Comparison of ENCODE assay signal across 19 cellular contexts in the genomic region with DNA sequence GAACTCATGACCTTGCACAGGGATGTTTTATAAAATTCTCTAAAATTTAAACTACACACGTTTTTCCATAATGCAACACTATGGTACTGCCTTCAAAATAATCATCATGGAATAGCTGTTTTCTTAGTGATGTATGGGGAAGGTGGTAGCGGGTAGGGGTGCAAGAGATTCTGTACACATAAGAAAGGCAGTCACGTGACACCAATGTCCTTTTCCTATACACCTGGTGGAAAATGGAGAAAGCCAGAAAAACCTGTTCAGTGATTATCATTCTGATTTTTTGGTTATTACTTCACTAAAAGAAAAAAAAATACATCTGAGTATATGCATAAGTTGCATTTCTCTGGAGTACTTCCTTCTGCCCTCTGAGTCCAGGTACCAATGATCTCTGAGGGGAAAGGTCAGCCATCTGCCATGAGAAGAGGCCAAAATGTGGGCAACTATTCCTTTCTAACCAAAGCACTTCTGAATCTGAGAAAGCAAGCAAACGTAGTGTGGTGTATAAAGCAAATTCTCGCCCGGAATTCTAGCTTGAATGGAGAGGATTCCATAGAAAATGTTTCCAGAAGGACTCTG.
DNase-seq lines count a peak whose midpoint lies in the region; ATAC-seq, FAIRE-seq and TF ChIP-seq lines count a peak whose summit lies in the region.
"Had no signal": no experiment of that assay in that cellular context is flagged by ENCODE, and none has a peak within 500 bp of the region (broad histone marks: within the 10 kb centered on the region; RNA-seq: fewer than 3 reads in every experiment).

No MANE protein-coding gene starts in this region.

- intact Hi-C loops in left colon (cut with DNase I, micrococcal nuclease) = no loop called here
- intact Hi-C loops in activated CD8-positive, alpha-beta T cell treated with anti-CD3 and anti-CD28 coated beads for 36 hours (cut with micrococcal nuclease) = no loop called here

- no peaks in the 10 kb centered on the region for H3K9me3 Mint-ChIP-seq in H9
- H3K9me3 Mint-ChIP-seq in activated CD8-positive, alpha-beta T cell treated with anti-CD3 and anti-CD28 coated beads for 36 hours = no peaks in the 10 kb centered on the region
- no peaks in the 10 kb centered on the region for H3K9me3 Mint-ChIP-seq in progenitor cell of endocrine pancreas (ENCODE audit: low read depth)
- H3K9me3 Mint-ChIP-seq: HFFc6, memory B cell had no signal

- H3K4ac ChIP-seq in H9 (ENCODE audit: low read depth, low read length) = no peak overlapping the region

- H3K4me1 ChIP-seq in H9 (ENCODE audit: insufficient read depth, low read length) (peaks cover 11% of the 10 kb centered on the region; the same call in 1 of the 2 replicates), small intestine (ENCODE audit: control insufficient read depth in 2 of 2, insufficient read depth in 1 of 2, low read depth in 1 of 2, low read length in 1 of 2) (peaks cover 0 to 7% of the 10 kb centered on the region in 2 donors)

- H2BK20ac ChIP-seq in H9 (ENCODE audit: low read depth, low read length, poor library complexity, severe bottlenecking) = no peak overlapping the region

- peak overlapping the region; percentile 5 for H3K9ac ChIP-seq in H9 (ENCODE audit: extremely low read depth, insufficient read length, low read length)

- H3K27me3 ChIP-seq in H9 (ENCODE audit: insufficient read depth, low read length) (no peaks in the 10 kb centered on the region), WERI-Rb-1 (ENCODE audit: insufficient read depth, low read depth, severe bottlenecking) (no peaks in the 10 kb centered on the region), small intestine (ENCODE audit: control insufficient read depth in 2 of 2, insufficient read depth in 2 of 2, low read length in 2 of 2) (no peaks in the 10 kb centered on the region), H7 (ENCODE audit: control insufficient read depth, insufficient read depth, low read length) (no peaks in the 10 kb centered on the region)

- POLR2A ChIA-PET in activated CD8-positive, alpha-beta T cell treated with anti-CD3 and anti-CD28 coated beads for 36 hours (lab: Charles Lee) = interaction anchor here (1.0 kb wide), 1 partner anchor 24 kb away, joined by 3 read pairs; no protein-coding TSS in a partner anchor

- no peak overlapping the region for H4K8ac ChIP-seq in H9 (replicated peaks; ENCODE audit: insufficient read length, low read depth, low read length)

- H2BK12ac ChIP-seq in H9 (ENCODE audit: insufficient read length, low read depth, low read length) = no peak overlapping the region

- no peak overlapping the region for H2BK5ac ChIP-seq in H9 (ENCODE audit: insufficient read length, low read length)

- H3K14ac ChIP-seq in H9 (ENCODE audit: insufficient read depth, low read length) = no peak overlapping the region

- DNase-seq in H9 = no peak
- DNase-seq in WERI-Rb-1 = no peak
- no peak for DNase-seq in left colon
- DNase-seq in small intestine = peak; percentile 50
- no peak for DNase-seq in putamen (ENCODE audit: low spot score)
- no peak for DNase-seq in activated CD8-positive, alpha-beta T cell treated with anti-CD3 and anti-CD28 coated beads for 36 hours
- DNase-seq in H7 = no peak
- DNase-seq in progenitor cell of endocrine pancreas (ENCODE audit: low spot score, unreplicated experiment) = no peak
- DNase-seq: activated CD4-positive, CD25-positive, alpha-beta regulatory T cell; activated gamma-delta T cell; amniotic stem cell; HFFc6; NCI-H1048; stimulated activated CD4-positive, alpha-beta T cell treated with anti-CD3 and anti-CD28 coated beads, Interleukin-4, amount 100 ng/mL, for 24 hours; stimulated activated CD8-positive, alpha-beta memory T cell treated with anti-CD3 and anti-CD28 coated beads, Interleukin-4, amount 100 ng/mL, for 48 hours; T-helper 1 cell had no signal

- H3K27me3 Mint-ChIP-seq in H9 (ENCODE audit: low read depth) (no peaks in the 10 kb centered on the region), progenitor cell of endocrine pancreas (no peaks in the 10 kb centered on the region)
- H3K27me3 Mint-ChIP-seq in activated CD8-positive, alpha-beta T cell treated with anti-CD3 and anti-CD28 coated beads for 36 hours = no peaks in the 10 kb centered on the region
- H3K27me3 Mint-ChIP-seq: B cell, memory B cell had no signal

- no peaks in the 10 kb centered on the region; a peak in 1 of 7 replicates for H3K36me3 Mint-ChIP-seq in H9 (ENCODE audit: insufficient read depth in 1 of 3, low read depth in 3 of 3)
- peaks cover 3% of the 10 kb centered on the region for H3K36me3 Mint-ChIP-seq in activated CD8-positive, alpha-beta T cell treated with anti-CD3 and anti-CD28 coated beads for 36 hours (ENCODE audit: low read depth)
- H3K36me3 Mint-ChIP-seq in progenitor cell of endocrine pancreas (ENCODE audit: insufficient read depth) = peaks cover 3% of the 10 kb centered on the region

- H3K9me3 ChIP-seq in H9 (ENCODE audit: control insufficient read depth, low read depth, low read length) (no peaks in the 10 kb centered on the region), WERI-Rb-1 (ENCODE audit: severe bottlenecking) (no peaks in the 10 kb centered on the region), small intestine (ENCODE audit: control insufficient read depth, low read depth) (no peaks in the 10 kb centered on the region)
- H3K9me3 ChIP-seq: thoracic aorta had no signal

- H3K27ac Mint-ChIP-seq in H9 = no peak overlapping the region
- no peak overlapping the region for H3K27ac Mint-ChIP-seq in activated CD8-positive, alpha-beta T cell treated with anti-CD3 and anti-CD28 coated beads for 36 hours
- no peak overlapping the region for H3K27ac Mint-ChIP-seq in progenitor cell of endocrine pancreas
- H3K27ac Mint-ChIP-seq: B cell, HFFc6, memory B cell had no signal

- H3K18ac ChIP-seq in H9 (ENCODE audit: insufficient read length, low read depth, low read length) = no peak overlapping the region

- H2AK5ac ChIP-seq in H9 (ENCODE audit: insufficient read length, low read length) = no peak overlapping the region

- no peaks in the 10 kb centered on the region for H3K23me2 ChIP-seq in H9 (ENCODE audit: insufficient read length, low read depth, low read length, poor library complexity, severe bottlenecking)

- CTCF ChIA-PET in activated CD8-positive, alpha-beta T cell treated with anti-CD3 and anti-CD28 coated beads for 36 hours (lab: Charles Lee) = interaction anchor here (1.5 to 3.3 kb wide), 4 partner anchors 9 to 169 kb away, joined by 4 to 19 read pairs (median 11); no protein-coding TSS in a partner anchor

- H3K4me3 Mint-ChIP-seq in H9 (no peak overlapping the region), progenitor cell of endocrine pancreas (ENCODE audit: low read depth) (no peak overlapping the region)
- no peak overlapping the region for H3K4me3 Mint-ChIP-seq in activated CD8-positive, alpha-beta T cell treated with anti-CD3 and anti-CD28 coated beads for 36 hours
- H3K4me3 Mint-ChIP-seq: B cell, HFFc6, memory B cell had no signal

- H3T11ph ChIP-seq in H9 (ENCODE audit: low read length) = no peak overlapping the region

- peaks cover 34 to 37% of the 10 kb centered on the region in 2 experiments for H3K4me1 Mint-ChIP-seq in H9
- H3K4me1 Mint-ChIP-seq in activated CD8-positive, alpha-beta T cell treated with anti-CD3 and anti-CD28 coated beads for 36 hours (ENCODE audit: low read depth) = peaks cover 40% of the 10 kb centered on the region
- H3K4me1 Mint-ChIP-seq in progenitor cell of endocrine pancreas (ENCODE audit: low read depth) = peaks cover 32% of the 10 kb centered on the region

- H3K79me1 ChIP-seq in H9 (ENCODE audit: insufficient read depth, low read depth, low read length, poor library complexity, severe bottlenecking) = peaks cover 12% of the 10 kb centered on the region

- H3K36me3 ChIP-seq in WERI-Rb-1 = no peaks in the 10 kb centered on the region
- H3K36me3 ChIP-seq in small intestine (ENCODE audit: control insufficient read depth in 2 of 2, insufficient read depth in 2 of 2, low read length in 2 of 2) = no peaks in the 10 kb centered on the region
- H3K36me3 ChIP-seq in H7 (replicated peaks; ENCODE audit: control insufficient read depth, insufficient read depth, low read length) = no peaks in the 10 kb centered on the region
- H3K36me3 ChIP-seq: thoracic aorta had no signal

- no peaks in the 10 kb centered on the region for H4K20me1 ChIP-seq in H9 (ENCODE audit: control insufficient read depth, insufficient read depth, insufficient read length)

- H3K79me2 ChIP-seq in H9 (ENCODE audit: insufficient read depth, low read length) = peaks cover 60% of the 10 kb centered on the region; the same call in 1 of the 2 replicates

- H2BK15ac ChIP-seq in H9 (ENCODE audit: low read depth, low read length) = no peak overlapping the region

- no peak overlapping the region for H4K91ac ChIP-seq in H9 (ENCODE audit: insufficient read length, low read depth, low read length)

- no peak for FAIRE-seq in small intestine (lab: Jason Lieb, UNC)

- peak; percentile 68 for ATAC-seq in left colon
- ATAC-seq in activated CD8-positive, alpha-beta T cell treated with anti-CD3 and anti-CD28 coated beads for 36 hours = no peak

- H3K27ac ChIP-seq in H9 (ENCODE audit: insufficient read length, low read depth, low read length) (no peak overlapping the region), WERI-Rb-1 (peak overlapping the region; percentile 73), small intestine (ENCODE audit: low read depth in 1 of 2, low read length in 1 of 2) (peak overlapping the region in 1 of 2 donors; percentile 11)
- H3K27ac ChIP-seq: thoracic aorta had no signal

- H3K23ac ChIP-seq in H9 (ENCODE audit: insufficient read length, low read depth, low read length) = no peak overlapping the region

- no peak overlapping the region for H2AFZ ChIP-seq in H9 (ENCODE audit: low read length)

- no peak overlapping the region for H2BK120ac ChIP-seq in H9 (ENCODE audit: low read depth, low read length, poor library complexity, severe bottlenecking)

- H3K4me3 ChIP-seq in WERI-Rb-1 (ENCODE audit: low read depth, low read length) = no peak overlapping the region
- H3K4me3 ChIP-seq in small intestine (ENCODE audit: low read depth in 1 of 2, low read length in 2 of 2) = no peak overlapping the region
- H3K4me3 ChIP-seq in H7 (ENCODE audit: insufficient read depth, low read depth, low read length) = no peak overlapping the region
- H3K4me3 ChIP-seq: thoracic aorta had no signal

- H3K4me2 ChIP-seq in H9 (ENCODE audit: insufficient read depth, insufficient read length, low read length) = no peak overlapping the region

- H3K56ac ChIP-seq in H9 (ENCODE audit: insufficient read length, low read depth, low read length) = no peak overlapping the region

- H4K5ac ChIP-seq in H9 (ENCODE audit: insufficient read length, low read depth, low read length) = no peak overlapping the region

- TF ChIP-seq CTCF in H9 (conservative IDR thresholded peaks at IDR 0.05) (no peak), WERI-Rb-1 (IDR thresholded peaks at IDR 0.05; ENCODE audit: low read depth, low read length) (no peak), progenitor cell of endocrine pancreas (IDR thresholded peaks at IDR 0.05; ENCODE audit: unreplicated experiment) (no peak)
- no peak for TF ChIP-seq CTCF in activated CD8-positive, alpha-beta T cell treated with anti-CD3 and anti-CD28 coated beads for 36 hours (IDR thresholded peaks at IDR 0.05)

- WGBS in H9 (ENCODE audit: extremely low coverage, insufficient read length, low lambda C conversion rate) = no CpG with 5 or more reads among the region's 6 CpGs
- WGBS in small intestine, 3 donors = 46 to 65% (median 56%) methylated on average over 6 of the region's 6 CpGs
